In genomic region chr2:74958277-74959105, GRCh38 we compare ENCODE assay signal across 1 cellular context.
TF ChIP-seq lines count a peak whose summit lies in the region.

TSS of gene POLE4 (plus strand) at chr2:74958643. CDS start at chr2:74958680, 37 bp downstream.

TF ChIP-seq in HepG2, 621 proteins besides CTCF, POLR2A, EP300 and RAD21 (continued from another document and continues in another):
- TF ChIP-seq AFF4 (CRISPR knock-in tag; IDR thresholded peaks at IDR 0.05) (no peak), HNRNPH1 (optimal IDR thresholded peaks at IDR 0.05; ENCODE audit: low read depth, low read length) (no peak), ZNF780A (CRISPR knock-in tag; IDR thresholded peaks at IDR 0.05) (peak; percentile 87), SP140L (CRISPR knock-in tag; IDR thresholded peaks at IDR 0.05; ENCODE audit: borderline replicate concordance) (peak; percentile 95; the same call in 1 of the 2 replicates), ZNF17 (CRISPR knock-in tag; IDR thresholded peaks at IDR 0.05) (peak; percentile 93; the same call in 1 of the 2 replicates), NFE2 (CRISPR knock-in tag; IDR thresholded peaks at IDR 0.05) (no peak), NCOR1 (IDR thresholded peaks at IDR 0.05; ENCODE audit: borderline replicate concordance, low read length) (peak; percentile 54; the same call in 1 of the 2 replicates), CCDC6 (CRISPR knock-in tag; IDR thresholded peaks at IDR 0.05) (peak; percentile 99), MNT (IDR thresholded peaks at IDR 0.05) (peak; percentile 64), DR1 (CRISPR knock-in tag; IDR thresholded peaks at IDR 0.05) (peak; percentile 93), JDP2 (CRISPR knock-in tag; IDR thresholded peaks at IDR 0.05; ENCODE audit: borderline replicate concordance) (peak; percentile 87), ZFP1 (CRISPR knock-in tag; IDR thresholded peaks at IDR 0.05) (peak; percentile 77; the same call in 1 of the 2 replicates), RBAK (CRISPR knock-in tag; IDR thresholded peaks at IDR 0.05) (0 out of 2 replicates have a peak, but pooled peaks have one; percentile 15), ZNF562 (CRISPR knock-in tag; IDR thresholded peaks at IDR 0.05; ENCODE audit: borderline replicate concordance) (peak; percentile 85; the same call in 1 of the 2 replicates), SMARCC2 (IDR thresholded peaks at IDR 0.05) (no peak), ZNF891 (CRISPR knock-in tag; IDR thresholded peaks at IDR 0.05) (peak; percentile 98), HIC2 (CRISPR knock-in tag; IDR thresholded peaks at IDR 0.05; ENCODE audit: low read depth) (peak; percentile 77), ZNF784 (CRISPR knock-in tag; IDR thresholded peaks at IDR 0.05; ENCODE audit: borderline replicate concordance) (peak; percentile 98), ZMYM3 (CRISPR knock-in tag; IDR thresholded peaks at IDR 0.05) (peak; percentile 47; the same call in 1 of the 2 replicates), MAZ (IDR thresholded peaks at IDR 0.05; ENCODE audit: borderline replicate concordance, low read depth, low read length) (peak; percentile 82; the same call in 1 of the 2 replicates), MAZ (CRISPR knock-in tag; IDR thresholded peaks at IDR 0.05; ENCODE audit: low read depth) (peak; percentile 99), ATF2 (CRISPR knock-in tag; IDR thresholded peaks at IDR 0.05) (peak; percentile 7; the same call in 1 of the 2 replicates), DPF2 (CRISPR knock-in tag; IDR thresholded peaks at IDR 0.05; ENCODE audit: borderline replicate concordance, low read depth) (no peak), ZKSCAN8 (CRISPR knock-in tag; IDR thresholded peaks at IDR 0.05; ENCODE audit: borderline replicate concordance) (no peak; the same call in 1 of the 2 replicates), RAD51 (IDR thresholded peaks at IDR 0.05; ENCODE audit: borderline replicate concordance) (no peak), ZBTB4 (CRISPR knock-in tag; IDR thresholded peaks at IDR 0.05; ENCODE audit: borderline replicate concordance) (peak; percentile 86), NFAT5 (CRISPR knock-in tag; IDR thresholded peaks at IDR 0.05) (peak; percentile 97), ZNF546 (CRISPR knock-in tag; conservative IDR thresholded peaks at IDR 0.05) (peak; percentile 99), E2F1 (CRISPR knock-in tag; IDR thresholded peaks at IDR 0.05) (peak; percentile 95), TOE1 (CRISPR knock-in tag; IDR thresholded peaks at IDR 0.05) (peak; percentile 90; the same call in 1 of the 2 replicates), ZNF792 (CRISPR knock-in tag; IDR thresholded peaks at IDR 0.05) (peak; percentile 26; the same call in 1 of the 2 replicates), MED1 (CRISPR knock-in tag; IDR thresholded peaks at IDR 0.05) (peak; percentile 88), HMG20A (CRISPR knock-in tag; IDR thresholded peaks at IDR 0.05; ENCODE audit: borderline replicate concordance) (no peak; the same call in 1 of the 2 replicates), BHLHE40 (IDR thresholded peaks at IDR 0.05; ENCODE audit: low read length) (peak; percentile 92), ZXDC (CRISPR knock-in tag; IDR thresholded peaks at IDR 0.05) (no peak; the same call in 1 of the 2 replicates)
